Comparison of ENCODE assay signal across 8 cellular contexts in genomic region chr7:134605978-134606923, GRCh38. TPM values are rescaled to one million over a fixed set of nuclear protein-coding genes. Genes with fewer than 3 reads are reported as not detected.
DNase-seq lines count a peak whose midpoint lies in the region; ATAC-seq and TF ChIP-seq lines count a peak whose summit lies in the region.

No MANE protein-coding gene starts in this region.

- H3K9ac ChIP-seq in SU-DHL-6 (ENCODE audit: low read length), result no peak overlapping the region

- H3K4me3 Mint-ChIP-seq in Calu3 (ENCODE audit: low read depth, unreplicated experiment), result peak overlapping the region; percentile 31
- peak overlapping the region; percentile 18 for H3K4me3 Mint-ChIP-seq in activated naive CD8-positive, alpha-beta T cell treated with anti-CD3 and anti-CD28 coated beads, Interleukin-2, amount 50 U/mL, for 24 hours

- H3K9me3 ChIP-seq in SU-DHL-6 (ENCODE audit: insufficient read depth, low read length), result no peaks in the 10 kb centered on the region
- H3K9me3 ChIP-seq in left ventricle myocardium inferior (replicated peaks), result no peaks in the 10 kb centered on the region

- ATAC-seq in GM21526 (IDR thresholded peaks at IDR 0.05; ENCODE audit: low FRiP score, unreplicated experiment) (peak; percentile 77), GM18858 (IDR thresholded peaks at IDR 0.05; ENCODE audit: unreplicated experiment) (no peak)
- peak; percentile 90 for ATAC-seq in activated naive CD8-positive, alpha-beta T cell treated with anti-CD3 and anti-CD28 coated beads, Interleukin-2, amount 50 U/mL, for 24 hours

- no peak overlapping the region for H3K27ac ChIP-seq in SU-DHL-6 (ENCODE audit: low read depth, low read length)
- H3K27ac ChIP-seq in left ventricle myocardium inferior (replicated peaks), result no peak overlapping the region

- H3K9me2 ChIP-seq in SU-DHL-6 (replicated peaks; ENCODE audit: insufficient read depth, low read length), result no peaks in the 10 kb centered on the region

- H3K4me3 ChIP-seq in SU-DHL-6 (ENCODE audit: insufficient read depth, low read length, poor library complexity, severe bottlenecking) (no peak overlapping the region), left ventricle myocardium inferior (peak overlapping the region; percentile 10)

- H4K20me1 ChIP-seq in SU-DHL-6 (ENCODE audit: low read depth, low read length), result no peaks in the 10 kb centered on the region

- H3K9me3 Mint-ChIP-seq in Calu3 (ENCODE audit: low read depth, unreplicated experiment), result no peaks in the 10 kb centered on the region
- H3K9me3 Mint-ChIP-seq in activated naive CD8-positive, alpha-beta T cell treated with anti-CD3 and anti-CD28 coated beads, Interleukin-2, amount 50 U/mL, for 24 hours, result no peaks in the 10 kb centered on the region

- no peaks in the 10 kb centered on the region for H3F3A ChIP-seq in SU-DHL-6 (ENCODE audit: insufficient read depth)

- no peaks in the 10 kb centered on the region for H3K79me2 ChIP-seq in SU-DHL-6 (ENCODE audit: insufficient read depth, low read length)

- peak overlapping the region; percentile 19 for H3K27ac Mint-ChIP-seq in Calu3 (ENCODE audit: unreplicated experiment)
- no peak overlapping the region for H3K27ac Mint-ChIP-seq in activated naive CD8-positive, alpha-beta T cell treated with anti-CD3 and anti-CD28 coated beads, Interleukin-2, amount 50 U/mL, for 24 hours

- intact Hi-C loops in Calu3 (cut with micrococcal nuclease; ENCODE audit: unreplicated experiment), result loop anchor here (1.0 kb wide), 4 partner anchors 59 to 174 kb away; no protein-coding TSS in a partner anchor
- intact Hi-C loops in left ventricle myocardium inferior (cut with micrococcal nuclease), result loop anchor here (5.0 kb wide), 2 partner anchors 89 to 174 kb away; no protein-coding TSS in a partner anchor

- H3K4me1 ChIP-seq in left ventricle myocardium inferior, result peaks cover 11% of the 10 kb centered on the region

- no peaks in the 10 kb centered on the region for H3K36me3 Mint-ChIP-seq in Calu3 (ENCODE audit: insufficient read depth, unreplicated experiment)
- no peaks in the 10 kb centered on the region for H3K36me3 Mint-ChIP-seq in activated naive CD8-positive, alpha-beta T cell treated with anti-CD3 and anti-CD28 coated beads, Interleukin-2, amount 50 U/mL, for 24 hours (ENCODE audit: low read depth)

- H3K4me1 Mint-ChIP-seq in Calu3 (ENCODE audit: low read depth, unreplicated experiment), result peaks cover 32% of the 10 kb centered on the region
- peaks cover 4% of the 10 kb centered on the region for H3K4me1 Mint-ChIP-seq in activated naive CD8-positive, alpha-beta T cell treated with anti-CD3 and anti-CD28 coated beads, Interleukin-2, amount 50 U/mL, for 24 hours

- CTCF ChIA-PET in Calu3 (lab: Charles Lee), result interaction anchor here (1.0 to 2.0 kb wide), 7 partner anchors 11 to 173 kb away, joined by 4 to 10 read pairs (median 5); partner anchors contain the start of genes AKR1B10 and AKR1B15

- H3K36me3 ChIP-seq in SU-DHL-6 (ENCODE audit: low read length), result no peaks in the 10 kb centered on the region
- no peaks in the 10 kb centered on the region for H3K36me3 ChIP-seq in left ventricle myocardium inferior

- H3K27me3 ChIP-seq in SU-DHL-6 (ENCODE audit: low read length), result no peaks in the 10 kb centered on the region
- no peaks in the 10 kb centered on the region for H3K27me3 ChIP-seq in left ventricle myocardium inferior (ENCODE audit: low read depth)

- H2AFZ ChIP-seq in SU-DHL-6 (ENCODE audit: low read depth, low read length, severe bottlenecking), result no peak overlapping the region

- no peak overlapping the region for H3K4me2 ChIP-seq in SU-DHL-6 (ENCODE audit: low read depth, low read length, poor library complexity, severe bottlenecking)

- DNase-seq in Calu3 (peak; percentile 71), LoVo (ENCODE audit: low spot score) (peak; percentile 78), left ventricle myocardium inferior (peak; percentile 51), retina (peak; percentile 66)
- peak; percentile 62 for DNase-seq in activated naive CD8-positive, alpha-beta T cell treated with anti-CD3 and anti-CD28 coated beads, Interleukin-2, amount 50 U/mL, for 24 hours

- peaks cover 19% of the 10 kb centered on the region for H3K27me3 Mint-ChIP-seq in Calu3 (ENCODE audit: unreplicated experiment)
- H3K27me3 Mint-ChIP-seq in activated naive CD8-positive, alpha-beta T cell treated with anti-CD3 and anti-CD28 coated beads, Interleukin-2, amount 50 U/mL, for 24 hours, result peaks cover 33% of the 10 kb centered on the region

- no TSS peak for BruUV-seq in Calu3 (replicated peaks; lab: Mats Ljungman, UMichigan)

- TF ChIP-seq CTCF in Calu3 (IDR thresholded peaks at IDR 0.05; ENCODE audit: unreplicated experiment), result peak; percentile 81
- TF ChIP-seq CTCF in SU-DHL-6 (IDR thresholded peaks at IDR 0.05; ENCODE audit: insufficient read depth, low read length, poor library complexity, severe bottlenecking), result peak; percentile 95
- TF ChIP-seq CTCF in left ventricle myocardium inferior (IDR thresholded peaks at IDR 0.05; ENCODE audit: borderline replicate concordance), result peak; percentile 97

RNA-seq across cellular contexts. Expression of gene BPGM, which starts 40.4 kb away (rescaled TPM):
- total RNA-seq in Calu3 (2022), result 23.3 and 32.5 TPM in 2 replicates
- 13.9 TPM for total RNA-seq in left ventricle myocardium inferior

RNA-seq across cellular contexts. Expression of gene AKR1B15, which starts 57.3 kb away (rescaled TPM):
- total RNA-seq in Calu3 (2022) (0.73 and 1.7 TPM in 2 replicates), left ventricle myocardium inferior (not detected)
